In the genomic region with DNA sequence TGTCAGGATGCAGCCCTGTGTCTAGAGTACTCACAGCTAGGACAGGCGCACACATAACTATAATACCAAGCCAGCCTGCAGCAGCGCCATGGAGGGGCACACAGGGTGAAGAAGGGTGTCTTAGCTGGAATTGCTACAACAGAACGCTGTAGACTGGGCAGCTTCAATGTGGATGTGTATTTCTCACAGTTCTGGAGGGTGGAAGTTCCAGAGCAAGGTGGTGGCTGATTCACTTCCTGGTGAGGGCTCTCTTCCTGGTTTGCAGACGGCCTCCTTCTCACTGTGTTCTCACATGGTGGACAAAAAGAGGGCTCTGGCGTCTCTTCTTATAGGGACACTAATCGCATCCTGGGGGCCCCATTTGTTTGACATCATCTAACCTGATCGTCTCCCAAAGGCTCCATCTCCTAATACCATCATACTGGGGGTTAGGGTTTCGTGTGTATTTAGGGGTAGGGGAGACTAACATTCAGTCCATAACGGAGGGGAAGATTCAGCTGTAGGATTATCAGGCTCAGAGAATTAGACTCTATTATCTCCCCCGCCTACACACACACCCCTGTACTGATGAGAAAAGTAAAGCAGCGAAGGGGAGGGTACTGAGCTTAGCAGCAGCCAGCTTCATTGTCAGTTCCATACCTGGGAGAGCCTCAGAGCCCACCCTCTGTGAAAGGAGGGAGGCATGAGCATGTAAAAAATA, we compare ENCODE assay signal across 26 cellular contexts.
DNase-seq lines count a peak whose midpoint lies in the region; ATAC-seq, FAIRE-seq and TF ChIP-seq lines count a peak whose summit lies in the region.
"Had no signal": no experiment of that assay in that cellular context is flagged by ENCODE, and none has a peak within 500 bp of the region (broad histone marks: within the 10 kb centered on the region; RNA-seq: fewer than 3 reads in every experiment).

No MANE protein-coding gene starts in this region.

- H3K27ac Mint-ChIP-seq in activated CD4-positive, alpha-beta T cell treated with anti-CD3 and anti-CD28 coated beads, Interleukin-2, amount 10 ng/mL, durations not matched to agents 24 days and 14 days: peak overlapping the region; percentile 78
- H3K27ac Mint-ChIP-seq in activated CD4-positive, alpha-beta T cell treated with anti-CD3 and anti-CD28 coated beads, Interleukin-2, amount 10 ng/mL, durations not matched to agents 7 days and 5 days: no peak overlapping the region
- H3K27ac Mint-ChIP-seq in astrocyte (ENCODE audit: unreplicated experiment): peak overlapping the region; percentile 4
- H3K27ac Mint-ChIP-seq in natural killer cell treated with Interleukin-12 subunit alpha and Interleukin-12 subunit beta and Interleukin-15 and Interleukin-18, amount 100 ng/mL, for 72 hours: peak overlapping the region; percentile 47 to 90
- H3K27ac Mint-ChIP-seq: activated naive CD8-positive, alpha-beta T cell treated with anti-CD3 and anti-CD28 coated beads, Interleukin-2, amount 50 U/mL, for 24 hours; endodermal cell; HFFc6; memory B cell had no signal

- H3K79me2 ChIP-seq in astrocyte (ENCODE audit: insufficient read depth, low read length): no peaks in the 10 kb centered on the region

- POLR2A ChIA-PET in activated CD4-positive, alpha-beta T cell treated with anti-CD3 and anti-CD28 coated beads, Interleukin-2, amount 10 ng/mL, durations not matched to agents 7 days and 5 days (lab: Charles Lee): no interaction called here

- H3K9ac ChIP-seq in astrocyte (ENCODE audit: low read length): no peak overlapping the region

- TF ChIP-seq CTCF in astrocyte (IDR thresholded peaks at IDR 0.05; ENCODE audit: insufficient read depth, low read depth, low read length): no peak
- TF ChIP-seq CTCF in brain microvascular endothelial cell (IDR thresholded peaks at IDR 0.05; ENCODE audit: low read depth, low read length, missing control alignments): no peak

- no peak for FAIRE-seq in astrocyte (lab: Jason Lieb, UNC)
- FAIRE-seq: A204.1, HTR-8/SVneo, K562 had no signal

- H2AFZ ChIP-seq in astrocyte (ENCODE audit: low read depth, low read length): no peak overlapping the region

- H3K27ac ChIP-seq in astrocyte (ENCODE audit: low read depth, low read length) (no peak overlapping the region), brain microvascular endothelial cell (no peak overlapping the region)
- H3K27ac ChIP-seq: ovary, WERI-Rb-1 had no signal

- no peak overlapping the region for H3K4me3 ChIP-seq in astrocyte (ENCODE audit: insufficient read depth, low read depth, low read length)
- no peak overlapping the region for H3K4me3 ChIP-seq in brain microvascular endothelial cell (ENCODE audit: low read depth, low read length)
- H3K4me3 ChIP-seq: K562, ovary had no signal

- no peaks in the 10 kb centered on the region for H4K20me1 ChIP-seq in astrocyte (ENCODE audit: insufficient read depth, low read length)

- ATAC-seq in natural killer cell treated with Interleukin-12 subunit alpha and Interleukin-12 subunit beta and Interleukin-15 and Interleukin-18, amount 100 ng/mL, for 72 hours: peak; percentile 69 to 77
- ATAC-seq in GM21515 (IDR thresholded peaks at IDR 0.05; ENCODE audit: unreplicated experiment): no peak
- ATAC-seq in GM19351 (IDR thresholded peaks at IDR 0.05; ENCODE audit: unreplicated experiment): no peak
- ATAC-seq: activated naive CD8-positive, alpha-beta T cell treated with anti-CD3 and anti-CD28 coated beads, Interleukin-2, amount 50 U/mL, for 24 hours; esophagus mucosa; K562; left lobe of liver had no signal

- H3K4me3 Mint-ChIP-seq in activated CD4-positive, alpha-beta T cell treated with anti-CD3 and anti-CD28 coated beads, Interleukin-2, amount 10 ng/mL, durations not matched to agents 24 days and 14 days: no peak overlapping the region
- no peak overlapping the region for H3K4me3 Mint-ChIP-seq in activated CD4-positive, alpha-beta T cell treated with anti-CD3 and anti-CD28 coated beads, Interleukin-2, amount 10 ng/mL, durations not matched to agents 7 days and 5 days
- H3K4me3 Mint-ChIP-seq in astrocyte (ENCODE audit: unreplicated experiment): no peak overlapping the region
- peak overlapping the region; percentile 32 for H3K4me3 Mint-ChIP-seq in natural killer cell treated with Interleukin-12 subunit alpha and Interleukin-12 subunit beta and Interleukin-15 and Interleukin-18, amount 100 ng/mL, for 72 hours
- H3K4me3 Mint-ChIP-seq: activated naive CD8-positive, alpha-beta T cell treated with anti-CD3 and anti-CD28 coated beads, Interleukin-2, amount 50 U/mL, for 24 hours; CD14-positive monocyte; endodermal cell; HFFc6; memory B cell; neural crest cell had no signal

- CTCF ChIA-PET in activated CD4-positive, alpha-beta T cell treated with anti-CD3 and anti-CD28 coated beads, Interleukin-2, amount 10 ng/mL, durations not matched to agents 7 days and 5 days (lab: Charles Lee): interaction anchor here (0.6 to 2.3 kb wide), 6 partner anchors 9 to 330 kb away, joined by 3 to 10 read pairs (median 5); no protein-coding TSS in a partner anchor

- DNase-seq in activated CD4-positive, alpha-beta T cell treated with anti-CD3 and anti-CD28 coated beads, Interleukin-2, amount 10 ng/mL, durations not matched to agents 24 days and 14 days: peak; percentile 64
- no peak for DNase-seq in activated CD4-positive, alpha-beta T cell treated with anti-CD3 and anti-CD28 coated beads, Interleukin-2, amount 10 ng/mL, durations not matched to agents 7 days and 5 days
- peak; percentile 26 for DNase-seq in KG1 (lab: John Stamatoyannopoulos, UW)
- DNase-seq in astrocyte (ENCODE audit: low read depth): no peak
- peak; percentile 77 for DNase-seq in natural killer cell treated with Interleukin-12 subunit alpha and Interleukin-12 subunit beta and Interleukin-15 and Interleukin-18, amount 100 ng/mL, for 72 hours (ENCODE audit: low spot score)
- no peak for DNase-seq in brain microvascular endothelial cell
- DNase-seq: activated naive CD8-positive, alpha-beta T cell treated with anti-CD3 and anti-CD28 coated beads, Interleukin-2, amount 50 U/mL, for 24 hours; central memory CD4-positive, alpha-beta T cell; DMS79; endodermal cell; GDM1; GOT3; HFFc6; ovary; stimulated activated CD4-positive, alpha-beta T cell treated with anti-CD3 and anti-CD28 coated beads, Interleukin-4, amount 100 ng/mL, for 24 hours; WERI-Rb-1 had no signal

- H3K27me3 Mint-ChIP-seq in activated CD4-positive, alpha-beta T cell treated with anti-CD3 and anti-CD28 coated beads, Interleukin-2, amount 10 ng/mL, durations not matched to agents 24 days and 14 days: no peaks in the 10 kb centered on the region
- no peaks in the 10 kb centered on the region for H3K27me3 Mint-ChIP-seq in activated CD4-positive, alpha-beta T cell treated with anti-CD3 and anti-CD28 coated beads, Interleukin-2, amount 10 ng/mL, durations not matched to agents 7 days and 5 days
- no peaks in the 10 kb centered on the region for H3K27me3 Mint-ChIP-seq in astrocyte (ENCODE audit: low read depth, unreplicated experiment)
- no peaks in the 10 kb centered on the region for H3K27me3 Mint-ChIP-seq in natural killer cell treated with Interleukin-12 subunit alpha and Interleukin-12 subunit beta and Interleukin-15 and Interleukin-18, amount 100 ng/mL, for 72 hours
- H3K27me3 Mint-ChIP-seq: activated naive CD8-positive, alpha-beta T cell treated with anti-CD3 and anti-CD28 coated beads, Interleukin-2, amount 50 U/mL, for 24 hours; memory B cell had no signal

- in situ Hi-C loops in brain microvascular endothelial cell (cut with HindIII; ENCODE audit: low pct_ligation_motif_present, low sequenced_read_pairs): no loop called here

- no peaks in the 10 kb centered on the region for H3K9me3 Mint-ChIP-seq in activated CD4-positive, alpha-beta T cell treated with anti-CD3 and anti-CD28 coated beads, Interleukin-2, amount 10 ng/mL, durations not matched to agents 24 days and 14 days
- no peaks in the 10 kb centered on the region for H3K9me3 Mint-ChIP-seq in activated CD4-positive, alpha-beta T cell treated with anti-CD3 and anti-CD28 coated beads, Interleukin-2, amount 10 ng/mL, durations not matched to agents 7 days and 5 days
- no peaks in the 10 kb centered on the region for H3K9me3 Mint-ChIP-seq in astrocyte (ENCODE audit: unreplicated experiment)
- H3K9me3 Mint-ChIP-seq in natural killer cell treated with Interleukin-12 subunit alpha and Interleukin-12 subunit beta and Interleukin-15 and Interleukin-18, amount 100 ng/mL, for 72 hours: no peaks in the 10 kb centered on the region
- H3K9me3 Mint-ChIP-seq: activated naive CD8-positive, alpha-beta T cell treated with anti-CD3 and anti-CD28 coated beads, Interleukin-2, amount 50 U/mL, for 24 hours; endodermal cell; HFFc6; memory B cell; neural crest cell had no signal

- no peaks in the 10 kb centered on the region for H3K27me3 ChIP-seq in astrocyte (ENCODE audit: insufficient read depth, low read length)
- no peaks in the 10 kb centered on the region for H3K27me3 ChIP-seq in brain microvascular endothelial cell (replicated peaks)
- H3K27me3 ChIP-seq: ovary had no signal

- no peak overlapping the region for H3K4me2 ChIP-seq in astrocyte (ENCODE audit: low read length)

- H3K4me1 Mint-ChIP-seq in activated CD4-positive, alpha-beta T cell treated with anti-CD3 and anti-CD28 coated beads, Interleukin-2, amount 10 ng/mL, durations not matched to agents 24 days and 14 days: peaks cover 45% of the 10 kb centered on the region
- H3K4me1 Mint-ChIP-seq in activated CD4-positive, alpha-beta T cell treated with anti-CD3 and anti-CD28 coated beads, Interleukin-2, amount 10 ng/mL, durations not matched to agents 7 days and 5 days: peaks cover 44% of the 10 kb centered on the region
- peaks cover 45% of the 10 kb centered on the region for H3K4me1 Mint-ChIP-seq in astrocyte (ENCODE audit: low read depth, unreplicated experiment)
- peaks cover 37 to 45% of the 10 kb centered on the region in 2 donors for H3K4me1 Mint-ChIP-seq in natural killer cell treated with Interleukin-12 subunit alpha and Interleukin-12 subunit beta and Interleukin-15 and Interleukin-18, amount 100 ng/mL, for 72 hours (ENCODE audit: low read depth in 2 of 2)

- no peaks in the 10 kb centered on the region for H3K9me3 ChIP-seq in astrocyte (ENCODE audit: insufficient read depth, low read depth, low read length)
- H3K9me3 ChIP-seq: ovary had no signal

- peaks cover 36% of the 10 kb centered on the region for H3K4me1 ChIP-seq in astrocyte (ENCODE audit: insufficient read depth, low read length)

- intact Hi-C loops in activated CD4-positive, alpha-beta T cell treated with anti-CD3 and anti-CD28 coated beads, Interleukin-2, amount 10 ng/mL, durations not matched to agents 24 days and 14 days (cut with micrococcal nuclease): loop anchor here (5.0 to 10.0 kb wide), 5 partner anchors 125 to 590 kb away; a partner anchor contains a TSS

- no peaks in the 10 kb centered on the region for H3K36me3 ChIP-seq in astrocyte (ENCODE audit: insufficient read depth, low read length)
- H3K36me3 ChIP-seq in brain microvascular endothelial cell (replicated peaks): no peaks in the 10 kb centered on the region
- H3K36me3 ChIP-seq: ovary, WERI-Rb-1 had no signal

- H3K36me3 Mint-ChIP-seq in activated CD4-positive, alpha-beta T cell treated with anti-CD3 and anti-CD28 coated beads, Interleukin-2, amount 10 ng/mL, durations not matched to agents 24 days and 14 days (ENCODE audit: low read depth): no peaks in the 10 kb centered on the region
- no peaks in the 10 kb centered on the region for H3K36me3 Mint-ChIP-seq in activated CD4-positive, alpha-beta T cell treated with anti-CD3 and anti-CD28 coated beads, Interleukin-2, amount 10 ng/mL, durations not matched to agents 7 days and 5 days (ENCODE audit: low read depth)
- H3K36me3 Mint-ChIP-seq in astrocyte (ENCODE audit: low read depth, unreplicated experiment): no peaks in the 10 kb centered on the region
- H3K36me3 Mint-ChIP-seq in natural killer cell treated with Interleukin-12 subunit alpha and Interleukin-12 subunit beta and Interleukin-15 and Interleukin-18, amount 100 ng/mL, for 72 hours: no peaks in the 10 kb centered on the region
- H3K36me3 Mint-ChIP-seq: CD14-positive monocyte had no signal

Comparison
In these comparisons a context has a peak if more than half of its experiments do, and no peak if none do; other contexts are left out.
1. DNase-seq: peak in activated CD4-positive, alpha-beta T cell treated with anti-CD3 and anti-CD28 coated beads, Interleukin-2, amount 10 ng/mL, durations not matched to agents 24 days and 14 days (single experiment), KG1 (single experiment) and natural killer cell treated with Interleukin-12 subunit alpha and Interleukin-12 subunit beta and Interleukin-15 and Interleukin-18, amount 100 ng/mL, for 72 hours (single experiment); none in activated CD4-positive, alpha-beta T cell treated with anti-CD3 and anti-CD28 coated beads, Interleukin-2, amount 10 ng/mL, durations not matched to agents 7 days and 5 days (single experiment), astrocyte (single experiment) and brain microvascular endothelial cell (single experiment).
2. ATAC-seq: peak in natural killer cell treated with Interleukin-12 subunit alpha and Interleukin-12 subunit beta and Interleukin-15 and Interleukin-18, amount 100 ng/mL, for 72 hours (2 of 2); none in GM21515 (single experiment) and GM19351 (single experiment).